ENCODE assay signal across 1 cellular context in the genomic region with DNA sequence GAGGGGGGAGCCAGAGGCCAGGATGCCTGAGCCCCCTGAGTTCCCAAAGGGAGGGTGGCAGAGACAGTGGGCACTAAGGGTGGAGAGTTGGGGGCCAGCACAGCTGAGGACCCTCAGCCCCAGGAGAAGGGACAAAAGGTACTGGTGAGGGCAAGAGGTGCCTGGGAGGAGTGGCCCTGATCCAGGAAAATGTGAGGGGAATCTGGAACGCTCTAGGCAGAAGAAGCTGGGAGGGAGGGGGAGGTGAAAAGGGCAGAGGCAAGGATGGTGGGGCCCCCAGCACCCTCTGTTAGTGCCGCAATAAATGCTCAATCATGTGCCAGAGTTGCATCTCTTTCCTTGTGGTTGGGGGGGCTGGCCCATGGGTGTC.
TF ChIP-seq lines count a peak whose summit lies in the region.

No MANE protein-coding gene starts in this region.

TF ChIP-seq in WTC11, 78 proteins besides CTCF, POLR2A, EP300 and RAD21 (continued from another document):
- no peak for TF ChIP-seq ZNF263 (CRISPR knock-in tag; IDR thresholded peaks at IDR 0.05; ENCODE audit: low read depth)
- TF ChIP-seq, protein P1, sequence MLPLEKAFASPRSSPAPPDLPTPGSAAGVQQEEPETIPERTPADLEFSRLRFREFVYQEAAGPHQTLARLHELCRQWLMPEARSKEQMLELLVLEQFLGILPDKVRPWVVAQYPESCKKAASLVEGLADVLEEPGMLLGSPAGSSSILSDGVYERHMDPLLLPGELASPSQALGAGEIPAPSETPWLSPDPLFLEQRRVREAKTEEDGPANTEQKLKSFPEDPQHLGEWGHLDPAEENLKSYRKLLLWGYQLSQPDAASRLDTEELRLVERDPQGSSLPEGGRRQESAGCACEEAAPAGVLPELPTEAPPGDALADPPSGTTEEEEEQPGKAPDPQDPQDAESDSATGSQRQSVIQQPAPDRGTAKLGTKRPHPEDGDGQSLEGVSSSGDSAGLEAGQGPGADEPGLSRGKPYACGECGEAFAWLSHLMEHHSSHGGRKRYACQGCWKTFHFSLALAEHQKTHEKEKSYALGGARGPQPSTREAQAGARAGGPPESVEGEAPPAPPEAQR (CRISPR knock-in tag; IDR thresholded peaks at IDR 0.05), result no peak
- TF ChIP-seq OVOL2 (CRISPR knock-in tag; IDR thresholded peaks at IDR 0.05; ENCODE audit: borderline replicate concordance), result no peak
- TF ChIP-seq, protein P2, sequence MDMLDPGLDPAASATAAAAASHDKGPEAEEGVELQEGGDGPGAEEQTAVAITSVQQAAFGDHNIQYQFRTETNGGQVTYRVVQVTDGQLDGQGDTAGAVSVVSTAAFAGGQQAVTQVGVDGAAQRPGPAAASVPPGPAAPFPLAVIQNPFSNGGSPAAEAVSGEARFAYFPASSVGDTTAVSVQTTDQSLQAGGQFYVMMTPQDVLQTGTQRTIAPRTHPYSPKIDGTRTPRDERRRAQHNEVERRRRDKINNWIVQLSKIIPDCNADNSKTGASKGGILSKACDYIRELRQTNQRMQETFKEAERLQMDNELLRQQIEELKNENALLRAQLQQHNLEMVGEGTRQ (CRISPR knock-in tag; IDR thresholded peaks at IDR 0.05), result no peak
- TF ChIP-seq FOXK1 (CRISPR knock-in tag; IDR thresholded peaks at IDR 0.05), result no peak
- TF ChIP-seq, protein P3, sequence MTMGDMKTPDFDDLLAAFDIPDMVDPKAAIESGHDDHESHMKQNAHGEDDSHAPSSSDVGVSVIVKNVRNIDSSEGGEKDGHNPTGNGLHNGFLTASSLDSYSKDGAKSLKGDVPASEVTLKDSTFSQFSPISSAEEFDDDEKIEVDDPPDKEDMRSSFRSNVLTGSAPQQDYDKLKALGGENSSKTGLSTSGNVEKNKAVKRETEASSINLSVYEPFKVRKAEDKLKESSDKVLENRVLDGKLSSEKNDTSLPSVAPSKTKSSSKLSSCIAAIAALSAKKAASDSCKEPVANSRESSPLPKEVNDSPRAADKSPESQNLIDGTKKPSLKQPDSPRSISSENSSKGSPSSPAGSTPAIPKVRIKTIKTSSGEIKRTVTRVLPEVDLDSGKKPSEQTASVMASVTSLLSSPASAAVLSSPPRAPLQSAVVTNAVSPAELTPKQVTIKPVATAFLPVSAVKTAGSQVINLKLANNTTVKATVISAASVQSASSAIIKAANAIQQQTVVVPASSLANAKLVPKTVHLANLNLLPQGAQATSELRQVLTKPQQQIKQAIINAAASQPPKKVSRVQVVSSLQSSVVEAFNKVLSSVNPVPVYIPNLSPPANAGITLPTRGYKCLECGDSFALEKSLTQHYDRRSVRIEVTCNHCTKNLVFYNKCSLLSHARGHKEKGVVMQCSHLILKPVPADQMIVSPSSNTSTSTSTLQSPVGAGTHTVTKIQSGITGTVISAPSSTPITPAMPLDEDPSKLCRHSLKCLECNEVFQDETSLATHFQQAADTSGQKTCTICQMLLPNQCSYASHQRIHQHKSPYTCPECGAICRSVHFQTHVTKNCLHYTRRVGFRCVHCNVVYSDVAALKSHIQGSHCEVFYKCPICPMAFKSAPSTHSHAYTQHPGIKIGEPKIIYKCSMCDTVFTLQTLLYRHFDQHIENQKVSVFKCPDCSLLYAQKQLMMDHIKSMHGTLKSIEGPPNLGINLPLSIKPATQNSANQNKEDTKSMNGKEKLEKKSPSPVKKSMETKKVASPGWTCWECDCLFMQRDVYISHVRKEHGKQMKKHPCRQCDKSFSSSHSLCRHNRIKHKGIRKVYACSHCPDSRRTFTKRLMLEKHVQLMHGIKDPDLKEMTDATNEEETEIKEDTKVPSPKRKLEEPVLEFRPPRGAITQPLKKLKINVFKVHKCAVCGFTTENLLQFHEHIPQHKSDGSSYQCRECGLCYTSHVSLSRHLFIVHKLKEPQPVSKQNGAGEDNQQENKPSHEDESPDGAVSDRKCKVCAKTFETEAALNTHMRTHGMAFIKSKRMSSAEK (CRISPR knock-in tag; IDR thresholded peaks at IDR 0.05; ENCODE audit: borderline replicate concordance), result no peak
- TF ChIP-seq, protein P4, sequence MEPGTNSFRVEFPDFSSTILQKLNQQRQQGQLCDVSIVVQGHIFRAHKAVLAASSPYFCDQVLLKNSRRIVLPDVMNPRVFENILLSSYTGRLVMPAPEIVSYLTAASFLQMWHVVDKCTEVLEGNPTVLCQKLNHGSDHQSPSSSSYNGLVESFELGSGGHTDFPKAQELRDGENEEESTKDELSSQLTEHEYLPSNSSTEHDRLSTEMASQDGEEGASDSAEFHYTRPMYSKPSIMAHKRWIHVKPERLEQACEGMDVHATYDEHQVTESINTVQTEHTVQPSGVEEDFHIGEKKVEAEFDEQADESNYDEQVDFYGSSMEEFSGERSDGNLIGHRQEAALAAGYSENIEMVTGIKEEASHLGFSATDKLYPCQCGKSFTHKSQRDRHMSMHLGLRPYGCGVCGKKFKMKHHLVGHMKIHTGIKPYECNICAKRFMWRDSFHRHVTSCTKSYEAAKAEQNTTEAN (CRISPR knock-in tag; IDR thresholded peaks at IDR 0.05), result no peak
- no peak for TF ChIP-seq TCF7 (CRISPR knock-in tag; IDR thresholded peaks at IDR 0.05; ENCODE audit: low read depth)
